31 cellular contexts compared by ENCODE assay signal in genomic region chr15:47334805-47335204, GRCh38.
"Had no signal": no experiment of that assay in that cellular context is flagged by ENCODE, and none has a peak within 500 bp of the region (broad histone marks: within the 10 kb centered on the region; RNA-seq: fewer than 3 reads in every experiment).

No MANE protein-coding gene starts in this region.

- H3K4me1 ChIP-seq: breast epithelium, colonic mucosa, foreskin keratinocyte, heart left ventricle had no signal

- H3K36me3 Mint-ChIP-seq: activated CD4-positive, alpha-beta memory T cell treated with anti-CD3 and anti-CD28 coated beads for 36 hours; activated CD8-positive, alpha-beta memory T cell treated with anti-CD3 and anti-CD28 coated beads, Interleukin-2, amount 10 ng/mL, durations not matched to agents 7 days and 5 days; activated naive CD4-positive, alpha-beta T cell treated with anti-CD3 and anti-CD28 coated beads, Interleukin-2, amount 50 U/mL, for 72 hours; activated naive CD8-positive, alpha-beta T cell treated with anti-CD3 and anti-CD28 coated beads, Interleukin-2, amount 10 ng/mL, durations not matched to agents 7 days and 5 days; brain had no signal

- DNase-seq: activated CD4-positive, alpha-beta memory T cell treated with anti-CD3 and anti-CD28 coated beads for 36 hours; activated CD4-positive, alpha-beta T cell treated with anti-CD3 and anti-CD28 coated beads for 36 hours; activated CD4-positive, alpha-beta T cell treated with anti-CD3 and anti-CD28 coated beads, Interleukin-2, amount 10 ng/mL, durations not matched to agents 24 days and 14 days; activated CD4-positive, CD25-positive, alpha-beta regulatory T cell; activated CD4-positive, CD25-positive, alpha-beta regulatory T cell treated with anti-CD3 and anti-CD28 coated beads, Interleukin-2, amount 50 U/mL, for 72 hours; activated CD8-positive, alpha-beta memory T cell treated with anti-CD3 and anti-CD28 coated beads, Interleukin-2, amount 10 ng/mL, durations not matched to agents 7 days and 5 days; activated CD8-positive, alpha-beta memory T cell treated with anti-CD3 and anti-CD28 coated beads, Interleukin-2, amount 50 U/mL, for 4 hours; activated CD8-positive, alpha-beta T cell treated with anti-CD3 and anti-CD28 coated beads, Interleukin-2, amount 10 ng/mL, durations not matched to agents 7 days and 5 days; activated effector memory CD4-positive, alpha-beta T cell treated with anti-CD3 and anti-CD28 coated beads, Interleukin-2, amount 50 U/mL, for 16 hours; activated naive CD4-positive, alpha-beta T cell treated with anti-CD3 and anti-CD28 coated beads for 36 hours; activated naive CD8-positive, alpha-beta T cell treated with anti-CD3 and anti-CD28 coated beads, Interleukin-2, amount 10 ng/mL, durations not matched to agents 7 days and 5 days; activated T-cell treated with anti-CD3 and anti-CD28 coated beads, Interleukin-2, amount 50 U/mL, for 1 hour; activated T-cell treated with anti-CD3 and anti-CD28 coated beads, Interleukin-2, amount 50 U/mL, for 48 hours; central memory CD4-positive, alpha-beta T cell; cerebellar nuclear complex; colonic mucosa; effector memory CD4-positive, alpha-beta T cell; endodermal cell; foreskin keratinocyte; gastrocnemius medialis; glutamatergic neuron; heart left ventricle; T-helper 2 cell had no signal

- H3K9me3 Mint-ChIP-seq: activated CD4-positive, alpha-beta memory T cell treated with anti-CD3 and anti-CD28 coated beads for 36 hours; activated naive CD4-positive, alpha-beta T cell treated with anti-CD3 and anti-CD28 coated beads for 36 hours had no signal

- H3K27me3 Mint-ChIP-seq: activated CD4-positive, alpha-beta memory T cell treated with anti-CD3 and anti-CD28 coated beads for 36 hours; activated CD4-positive, alpha-beta T cell treated with anti-CD3 and anti-CD28 coated beads for 36 hours; activated CD4-positive, alpha-beta T cell treated with anti-CD3 and anti-CD28 coated beads, Interleukin-2, amount 10 ng/mL, durations not matched to agents 24 days and 14 days; activated CD8-positive, alpha-beta memory T cell treated with anti-CD3 and anti-CD28 coated beads, Interleukin-2, amount 10 ng/mL, durations not matched to agents 7 days and 5 days; activated naive CD8-positive, alpha-beta T cell treated with anti-CD3 and anti-CD28 coated beads, Interleukin-2, amount 10 ng/mL, durations not matched to agents 7 days and 5 days; brain had no signal

- H3K36me3 ChIP-seq: ascending aorta, breast epithelium, cardiac muscle cell, colonic mucosa, gastrocnemius medialis, heart left ventricle had no signal

- H3K27ac Mint-ChIP-seq: activated CD4-positive, alpha-beta memory T cell treated with anti-CD3 and anti-CD28 coated beads for 36 hours; activated CD4-positive, alpha-beta T cell treated with anti-CD3 and anti-CD28 coated beads for 36 hours; activated CD4-positive, alpha-beta T cell treated with anti-CD3 and anti-CD28 coated beads, Interleukin-2, amount 10 ng/mL, durations not matched to agents 24 days and 14 days; activated CD8-positive, alpha-beta memory T cell treated with anti-CD3 and anti-CD28 coated beads, Interleukin-2, amount 10 ng/mL, durations not matched to agents 7 days and 5 days; activated CD8-positive, alpha-beta T cell treated with anti-CD3 and anti-CD28 coated beads, Interleukin-2, amount 10 ng/mL, durations not matched to agents 7 days and 5 days; activated naive CD4-positive, alpha-beta T cell treated with anti-CD3 and anti-CD28 coated beads for 36 hours; activated naive CD4-positive, alpha-beta T cell treated with anti-CD3 and anti-CD28 coated beads, Interleukin-2, amount 50 U/mL, for 72 hours; activated naive CD8-positive, alpha-beta T cell treated with anti-CD3 and anti-CD28 coated beads, Interleukin-2, amount 10 ng/mL, durations not matched to agents 7 days and 5 days; activated T-helper 1 cell treated with anti-CD3 and anti-CD28 coated beads, Interleukin-12 subunit alpha, Interleukin-12 subunit beta, Interleukin-2, Interleukin-4 antibody, amounts not matched to agents 30 ng/mL and 10 ng/mL and 1 ng/mL, durations not matched to agents 14 hours and 24 hours and 36 hours; activated T-helper 2 cell treated with anti-CD3 and anti-CD28 coated beads, Interferon-gamma antibody, Interleukin-2, Interleukin-4, amounts not matched to agents 10 μg/mL and 5 μg/mL and 100 μg/mL, durations not matched to agents 14 hours and 24 hours and 36 hours; brain; endodermal cell had no signal

- H3K27ac ChIP-seq: ascending aorta, breast epithelium, colonic mucosa, foreskin keratinocyte, gastrocnemius medialis, heart left ventricle had no signal

- H3K4me3 Mint-ChIP-seq: activated CD4-positive, alpha-beta memory T cell treated with anti-CD3 and anti-CD28 coated beads for 36 hours; activated CD4-positive, alpha-beta T cell treated with anti-CD3 and anti-CD28 coated beads for 36 hours; activated CD4-positive, alpha-beta T cell treated with anti-CD3 and anti-CD28 coated beads, Interleukin-2, amount 10 ng/mL, durations not matched to agents 24 days and 14 days; activated CD8-positive, alpha-beta memory T cell treated with anti-CD3 and anti-CD28 coated beads, Interleukin-2, amount 10 ng/mL, durations not matched to agents 7 days and 5 days; activated CD8-positive, alpha-beta T cell treated with anti-CD3 and anti-CD28 coated beads, Interleukin-2, amount 10 ng/mL, durations not matched to agents 7 days and 5 days; activated naive CD4-positive, alpha-beta T cell treated with anti-CD3 and anti-CD28 coated beads for 36 hours; activated naive CD8-positive, alpha-beta T cell treated with anti-CD3 and anti-CD28 coated beads, Interleukin-2, amount 10 ng/mL, durations not matched to agents 7 days and 5 days; activated T-helper 1 cell treated with anti-CD3 and anti-CD28 coated beads, Interleukin-12 subunit alpha, Interleukin-12 subunit beta, Interleukin-2, Interleukin-4 antibody, amounts not matched to agents 30 ng/mL and 10 ng/mL and 1 ng/mL, durations not matched to agents 14 hours and 24 hours and 36 hours; brain; endodermal cell had no signal

- ATAC-seq: activated CD4-positive, alpha-beta T cell treated with anti-CD3 and anti-CD28 coated beads for 36 hours; activated CD8-positive, alpha-beta memory T cell treated with anti-CD3 and anti-CD28 coated beads, Interleukin-2, amount 10 ng/mL, durations not matched to agents 7 days and 5 days; activated CD8-positive, alpha-beta T cell treated with anti-CD3 and anti-CD28 coated beads, Interleukin-2, amount 10 ng/mL, durations not matched to agents 7 days and 5 days; activated naive CD4-positive, alpha-beta T cell treated with anti-CD3 and anti-CD28 coated beads, Interleukin-2, amount 50 U/mL, for 72 hours; esophagus mucosa; foreskin keratinocyte; gastrocnemius medialis; heart left ventricle had no signal

- H3K9me3 ChIP-seq: ascending aorta, breast epithelium, colonic mucosa, gastrocnemius medialis had no signal

- H3K4me3 ChIP-seq: ascending aorta, breast epithelium, cardiac muscle cell, colonic mucosa, gastrocnemius medialis, heart left ventricle had no signal

- H3K27me3 ChIP-seq: ascending aorta, breast epithelium, cardiac muscle cell, colonic mucosa, foreskin keratinocyte, gastrocnemius medialis had no signal

- H3K4me1 Mint-ChIP-seq: activated CD4-positive, alpha-beta T cell treated with anti-CD3 and anti-CD28 coated beads for 36 hours; activated CD4-positive, alpha-beta T cell treated with anti-CD3 and anti-CD28 coated beads, Interleukin-2, amount 10 ng/mL, durations not matched to agents 24 days and 14 days; activated CD8-positive, alpha-beta memory T cell treated with anti-CD3 and anti-CD28 coated beads, Interleukin-2, amount 10 ng/mL, durations not matched to agents 7 days and 5 days; activated naive CD8-positive, alpha-beta T cell treated with anti-CD3 and anti-CD28 coated beads, Interleukin-2, amount 10 ng/mL, durations not matched to agents 7 days and 5 days had no signal
